In genomic region chr17:75861927-75862317, GRCh38 we compare ENCODE assay signal across 1 cellular context.
TF ChIP-seq lines count a peak whose summit lies in the region.

No MANE protein-coding gene starts in this region.

TF ChIP-seq in HepG2, 621 proteins besides CTCF, POLR2A, EP300 and RAD21 (continues in another document):
- TF ChIP-seq ZNF572 (CRISPR knock-in tag; IDR thresholded peaks at IDR 0.05) (no peak), SP1 (IDR thresholded peaks at IDR 0.05) (no peak), SP1 (CRISPR knock-in tag; IDR thresholded peaks at IDR 0.05) (no peak), BATF2 (CRISPR knock-in tag; IDR thresholded peaks at IDR 0.05) (no peak), U2AF1 (optimal IDR thresholded peaks at IDR 0.05; ENCODE audit: low read depth, low read length) (no peak), ZFP41 (CRISPR knock-in tag; IDR thresholded peaks at IDR 0.05; ENCODE audit: borderline replicate concordance) (0 out of 2 replicates have a peak, but pooled peaks have one; percentile 21), SOX13 (IDR thresholded peaks at IDR 0.05) (no peak), SOX13 (CRISPR knock-in tag; conservative IDR thresholded peaks at IDR 0.05 in 1 of 2, IDR thresholded peaks at IDR 0.05 in 1 of 2) (no peak), ZNF281 (CRISPR knock-in tag; IDR thresholded peaks at IDR 0.05; ENCODE audit: borderline replicate concordance) (no peak), ZNF550 (CRISPR knock-in tag; IDR thresholded peaks at IDR 0.05; ENCODE audit: borderline replicate concordance) (0 out of 2 replicates have a peak, but pooled peaks have one; percentile 4), PPARG (CRISPR knock-in tag; conservative IDR thresholded peaks at IDR 0.05) (no peak), ZNF3 (CRISPR knock-in tag; IDR thresholded peaks at IDR 0.05) (no peak), HHEX (CRISPR knock-in tag; IDR thresholded peaks at IDR 0.05) (no peak), NBN (conservative IDR thresholded peaks at IDR 0.05) (no peak), SRSF9 (IDR thresholded peaks at IDR 0.05; ENCODE audit: borderline replicate concordance, insufficient read depth, low read depth, low read length, poor library complexity, severe bottlenecking) (no peak), ZNF432 (CRISPR knock-in tag; IDR thresholded peaks at IDR 0.05; ENCODE audit: borderline replicate concordance) (no peak), ZNF704 (CRISPR knock-in tag; IDR thresholded peaks at IDR 0.05; ENCODE audit: borderline replicate concordance) (no peak), ATF1 (CRISPR knock-in tag; IDR thresholded peaks at IDR 0.05) (no peak), RARG (CRISPR knock-in tag; IDR thresholded peaks at IDR 0.05; ENCODE audit: low read depth) (no peak), CEBPG (CRISPR knock-in tag; IDR thresholded peaks at IDR 0.05) (peak; percentile 83), ZFY (CRISPR knock-in tag; IDR thresholded peaks at IDR 0.05) (no peak), FOXP1 (IDR thresholded peaks at IDR 0.05) (no peak), FOXP1 (CRISPR knock-in tag; IDR thresholded peaks at IDR 0.05) (peak; percentile 28; the same call in 1 of the 2 replicates), RFX1 (IDR thresholded peaks at IDR 0.05) (no peak), SKI (IDR thresholded peaks at IDR 0.05; ENCODE audit: partially characterized antibody) (no peak), NFAT5 (CRISPR knock-in tag; IDR thresholded peaks at IDR 0.05) (no peak), ZNF501 (CRISPR knock-in tag; IDR thresholded peaks at IDR 0.05) (no peak), ZNF891 (CRISPR knock-in tag; IDR thresholded peaks at IDR 0.05) (0 out of 2 replicates have a peak, but pooled peaks have one; percentile 21), MYPOP (CRISPR knock-in tag; IDR thresholded peaks at IDR 0.05) (0 out of 2 replicates have a peak, but pooled peaks have one; percentile 14), KDM2A (CRISPR knock-in tag; IDR thresholded peaks at IDR 0.05; ENCODE audit: borderline replicate concordance, low read depth) (0 out of 2 replicates have a peak, but pooled peaks have one; percentile 4), FIP1L1 (IDR thresholded peaks at IDR 0.05; ENCODE audit: borderline replicate concordance, insufficient read depth, low read depth, low read length) (no peak), ZNF232 (CRISPR knock-in tag; IDR thresholded peaks at IDR 0.05; ENCODE audit: borderline replicate concordance) (0 out of 2 replicates have a peak, but pooled peaks have one; percentile 9), ARNT2 (CRISPR knock-in tag; IDR thresholded peaks at IDR 0.05; ENCODE audit: low read depth) (no peak), BRD4 (CRISPR knock-in tag; IDR thresholded peaks at IDR 0.05) (no peak), E2F5 (CRISPR knock-in tag; conservative IDR thresholded peaks at IDR 0.05) (no peak), FOXO1 (CRISPR knock-in tag; IDR thresholded peaks at IDR 0.05) (0 out of 2 replicates have a peak, but pooled peaks have one; percentile 20), AHR (CRISPR knock-in tag; IDR thresholded peaks at IDR 0.05) (no peak), ZNF264 (CRISPR knock-in tag; IDR thresholded peaks at IDR 0.05) (no peak), SOX6 (IDR thresholded peaks at IDR 0.05) (no peak), SOX6 (CRISPR knock-in tag; IDR thresholded peaks at IDR 0.05) (no peak), GTF3A (CRISPR knock-in tag; conservative IDR thresholded peaks at IDR 0.05) (no peak), FOXA3 (CRISPR knock-in tag; IDR thresholded peaks at IDR 0.05) (peak; percentile 73), ZNF619 (CRISPR knock-in tag; IDR thresholded peaks at IDR 0.05) (peak; percentile 32; the same call in 1 of the 2 replicates), AKNA (CRISPR knock-in tag; IDR thresholded peaks at IDR 0.05; ENCODE audit: borderline replicate concordance) (no peak), MATR3 (CRISPR knock-in tag; IDR thresholded peaks at IDR 0.05) (no peak), SYNCRIP (IDR thresholded peaks at IDR 0.05; ENCODE audit: insufficient read depth, low read depth, low read length) (no peak), HMG20A (CRISPR knock-in tag; IDR thresholded peaks at IDR 0.05; ENCODE audit: borderline replicate concordance) (no peak), DZIP1 (CRISPR knock-in tag; IDR thresholded peaks at IDR 0.05) (0 out of 2 replicates have a peak, but pooled peaks have one; percentile 35)
